1 cellular context compared by ENCODE assay signal in the genomic region with DNA sequence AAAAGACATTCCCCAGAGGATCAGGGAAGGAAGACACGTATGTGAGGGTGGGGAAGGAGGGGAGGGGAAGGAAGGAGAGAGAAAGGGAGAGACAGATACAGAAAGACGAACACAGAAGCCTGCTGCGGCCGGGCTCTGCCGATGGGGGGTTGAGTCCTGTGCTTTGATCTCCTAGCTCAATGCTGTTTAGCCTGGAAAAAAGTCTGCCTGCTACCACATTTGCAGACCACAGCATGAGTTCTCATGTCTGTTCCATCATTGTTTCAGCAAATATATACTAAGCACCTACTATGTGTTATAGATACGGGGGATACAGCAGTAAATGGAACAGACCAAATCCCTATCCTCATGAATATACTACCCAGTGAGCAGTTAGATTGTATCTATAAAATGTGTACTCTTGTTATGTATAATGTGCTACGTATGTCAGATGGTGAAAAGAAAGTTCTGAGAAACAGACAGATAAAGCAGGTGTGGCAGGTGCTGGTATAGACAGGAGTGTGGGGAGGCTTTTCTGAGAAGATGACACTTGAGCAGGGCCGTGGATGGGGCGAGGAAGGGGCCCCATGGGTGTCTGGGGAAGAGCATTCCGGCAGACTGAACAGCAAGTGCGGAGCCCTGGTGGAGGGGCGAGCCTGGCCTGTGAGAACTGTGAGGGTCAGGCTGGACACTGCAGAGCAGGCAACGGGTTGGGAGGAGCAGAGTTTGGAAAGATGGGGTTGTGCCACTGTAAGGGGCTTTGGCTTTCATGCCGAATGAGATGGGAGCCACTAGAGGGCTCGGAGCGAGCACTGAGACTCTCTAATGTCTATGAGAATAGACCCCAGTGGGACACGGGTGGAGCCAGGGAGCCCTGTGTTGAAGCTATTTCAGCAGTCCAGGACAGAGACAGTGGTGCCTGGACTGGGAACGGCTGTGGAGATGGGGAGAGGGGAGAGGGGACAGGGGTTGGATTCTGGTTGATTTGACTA.
TF ChIP-seq lines count a peak whose summit lies in the region.

No MANE protein-coding gene starts in this region.

TF ChIP-seq in HCT116, 20 proteins besides CTCF, POLR2A, EP300 and RAD21:
- TF ChIP-seq FOSL1 (IDR thresholded peaks at IDR 0.05; ENCODE audit: low read depth) (no peak), EZH2phosphoT487 (IDR thresholded peaks at IDR 0.05; ENCODE audit: borderline replicate concordance) (no peak), ZNF274 (IDR thresholded peaks at IDR 0.05; ENCODE audit: low read depth, low read length) (0 out of 2 replicates have a peak, but pooled peaks have one; percentile 13)
